ENCODE assay signal across 8 cellular contexts in the genomic region with DNA sequence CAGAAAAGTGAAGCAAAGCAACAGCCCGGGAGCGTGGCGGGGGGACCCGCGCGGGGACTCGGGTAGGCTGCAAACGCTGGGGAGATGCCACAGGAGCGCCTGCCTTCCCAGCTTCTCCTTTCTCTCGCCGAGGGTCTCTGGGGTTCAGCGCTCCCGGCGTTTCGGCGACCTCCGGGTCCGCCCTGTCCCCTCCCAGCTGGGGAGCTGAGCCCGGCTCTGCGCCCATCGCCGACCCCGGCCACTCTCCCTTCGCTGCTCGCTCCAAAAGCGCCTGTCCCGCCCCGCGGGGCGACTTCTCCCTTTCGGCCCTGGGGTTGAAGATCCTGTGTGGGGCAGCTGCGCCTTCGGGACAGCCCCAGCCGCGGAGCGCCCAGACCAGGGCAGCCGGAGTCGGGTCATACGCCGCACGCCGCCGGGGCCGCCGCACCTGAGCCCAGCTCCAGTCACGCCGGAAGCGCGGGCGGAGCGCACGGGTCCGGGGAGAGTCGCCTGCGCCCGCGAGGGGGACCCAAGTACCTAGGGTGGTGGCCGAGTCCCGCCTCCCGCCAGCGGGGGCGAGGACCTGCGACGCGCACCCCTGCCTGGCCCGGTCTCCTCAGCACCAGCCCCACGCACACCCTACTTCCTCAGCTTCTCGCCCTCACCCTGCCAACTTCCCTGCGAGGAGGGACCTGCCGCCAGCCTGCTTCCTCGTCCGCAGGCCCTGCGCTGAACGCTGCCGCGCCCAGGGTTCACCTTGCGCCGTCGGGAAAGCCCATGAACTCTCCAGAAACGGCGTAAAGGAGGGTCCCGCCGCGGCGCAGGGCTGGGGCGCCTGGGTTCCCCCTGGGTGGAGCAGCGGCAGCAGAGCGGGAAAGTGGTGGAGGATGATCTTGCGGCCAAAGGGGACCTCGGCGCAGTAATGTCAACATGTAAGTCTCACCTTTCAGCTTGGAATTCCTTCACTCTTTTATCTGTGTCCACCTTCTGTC. TPM values are rescaled to one million over a fixed set of nuclear protein-coding genes. Genes with fewer than 3 reads are reported as not detected.
DNase-seq lines count a peak whose midpoint lies in the region; ATAC-seq and TF ChIP-seq lines count a peak whose summit lies in the region.

A gene (plus strand): TSS at position 587 of the 971 bp plus-strand sequence. CDS start 323 bp downstream, at position 910.

- H3K4me1 ChIP-seq in naive thymus-derived CD4-positive, alpha-beta T cell (ENCODE audit: control insufficient read depth in 2 of 2, insufficient read depth in 2 of 2, low read length in 2 of 2) = peaks cover 0 to 7% of the 10 kb centered on the region in 2 donors
- peaks cover 22% of the 10 kb centered on the region for H3K4me1 ChIP-seq in suprapubic skin

- TF ChIP-seq CTCF in suprapubic skin (IDR thresholded peaks at IDR 0.05) = no peak

- no peak for TF ChIP-seq POLR2A in suprapubic skin (IDR thresholded peaks at IDR 0.05)

- no peak for TF ChIP-seq EP300 in suprapubic skin (IDR thresholded peaks at IDR 0.05)

- intact Hi-C loops in naive thymus-derived CD4-positive, alpha-beta T cell (cut with micrococcal nuclease) = loop anchor here in 1 of 2 donors (2.0 kb wide), 1 partner anchor 87 kb away; no protein-coding TSS in a partner anchor

- POLR2A ChIA-PET in naive thymus-derived CD4-positive, alpha-beta T cell (lab: Charles Lee) = no interaction called here

- peaks cover 47% of the 10 kb centered on the region for H3K27me3 Mint-ChIP-seq in activated CD8-positive, alpha-beta memory T cell treated with anti-CD3 and anti-CD28 coated beads, Interleukin-2, amount 10 ng/mL, durations not matched to agents 7 days and 5 days
- peaks cover 0 to 47% (median 15%) of the 10 kb centered on the region in 5 donors for H3K27me3 Mint-ChIP-seq in naive thymus-derived CD4-positive, alpha-beta T cell

- H3K36me3 Mint-ChIP-seq in activated CD8-positive, alpha-beta memory T cell treated with anti-CD3 and anti-CD28 coated beads, Interleukin-2, amount 10 ng/mL, durations not matched to agents 7 days and 5 days = no peaks in the 10 kb centered on the region
- H3K36me3 Mint-ChIP-seq in naive thymus-derived CD4-positive, alpha-beta T cell = no peaks in the 10 kb centered on the region

- H3K9me3 ChIP-seq in naive thymus-derived CD4-positive, alpha-beta T cell (ENCODE audit: control insufficient read depth in 2 of 3, low read length in 3 of 3) = no peaks in the 10 kb centered on the region
- no peaks in the 10 kb centered on the region for H3K9me3 ChIP-seq in suprapubic skin

- no peak within 1 kb of the TSS for H3K27ac Mint-ChIP-seq in activated CD8-positive, alpha-beta memory T cell treated with anti-CD3 and anti-CD28 coated beads, Interleukin-2, amount 10 ng/mL, durations not matched to agents 7 days and 5 days
- H3K27ac Mint-ChIP-seq in naive thymus-derived CD4-positive, alpha-beta T cell = peak within 1 kb of the TSS in 1 of 9 donors; percentile 26

- WGBS in suprapubic skin = under 1% methylated on average over 21 of the region's 91 CpGs

- DNase-seq in HCEC 1CT (peak; percentile 44), NCI-H1105 treated with DMSO at 0.1 percent for 48 hours (lab: John Stamatoyannopoulos, UW) (peak; percentile 35), suprapubic skin (ENCODE audit: low spot score in 2 of 2) (peak; percentile 68 to 81), NK-92 (lab: John Stamatoyannopoulos, UW; ENCODE audit: unreplicated experiment) (no peak)
- peak; percentile 45 for DNase-seq in activated CD8-positive, alpha-beta memory T cell treated with anti-CD3 and anti-CD28 coated beads, Interleukin-2, amount 10 ng/mL, durations not matched to agents 7 days and 5 days
- peak; percentile 10 to 50 (median 42) for DNase-seq in naive thymus-derived CD4-positive, alpha-beta T cell

- no peaks in the 10 kb centered on the region for H3K36me3 ChIP-seq in naive thymus-derived CD4-positive, alpha-beta T cell (ENCODE audit: control insufficient read depth in 2 of 3, insufficient read depth in 3 of 3, low read length in 3 of 3)
- no peaks in the 10 kb centered on the region for H3K36me3 ChIP-seq in suprapubic skin

- CTCF ChIA-PET in activated CD8-positive, alpha-beta memory T cell treated with anti-CD3 and anti-CD28 coated beads, Interleukin-2, amount 10 ng/mL, durations not matched to agents 7 days and 5 days (lab: Charles Lee) = no interaction called here
- CTCF ChIA-PET in naive thymus-derived CD4-positive, alpha-beta T cell (lab: Charles Lee) = no interaction called here

- no peak within 1 kb of the TSS for H3K27ac ChIP-seq in naive thymus-derived CD4-positive, alpha-beta T cell (ENCODE audit: low read depth, low read length)
- H3K27ac ChIP-seq in suprapubic skin = peak within 1 kb of the TSS; percentile 84

- no peaks in the 10 kb centered on the region for H3K9me3 Mint-ChIP-seq in activated CD8-positive, alpha-beta memory T cell treated with anti-CD3 and anti-CD28 coated beads, Interleukin-2, amount 10 ng/mL, durations not matched to agents 7 days and 5 days (ENCODE audit: low read depth)
- H3K9me3 Mint-ChIP-seq in naive thymus-derived CD4-positive, alpha-beta T cell = no peaks in the 10 kb centered on the region

- peak; percentile 87 for ATAC-seq in activated CD8-positive, alpha-beta memory T cell treated with anti-CD3 and anti-CD28 coated beads, Interleukin-2, amount 10 ng/mL, durations not matched to agents 7 days and 5 days
- ATAC-seq in esophagus mucosa = peak; percentile 77
- peak; percentile 85 for ATAC-seq in naive thymus-derived CD4-positive, alpha-beta T cell

- peak within 1 kb of the TSS; percentile 40; the same call in 1 of the 2 replicates for H3K4me3 ChIP-seq in GM08714 (ENCODE audit: low read length)
- H3K4me3 ChIP-seq in naive thymus-derived CD4-positive, alpha-beta T cell (ENCODE audit: low read length) = peak within 1 kb of the TSS; percentile 53
- H3K4me3 ChIP-seq in suprapubic skin = peak within 1 kb of the TSS; percentile 68

- peak within 1 kb of the TSS; percentile 71 for H3K4me3 Mint-ChIP-seq in activated CD8-positive, alpha-beta memory T cell treated with anti-CD3 and anti-CD28 coated beads, Interleukin-2, amount 10 ng/mL, durations not matched to agents 7 days and 5 days
- peak within 1 kb of the TSS; percentile 78 to 93 (median 85) for H3K4me3 Mint-ChIP-seq in naive thymus-derived CD4-positive, alpha-beta T cell

- peaks cover 0 to 4% of the 10 kb centered on the region in 2 donors for H3K27me3 ChIP-seq in naive thymus-derived CD4-positive, alpha-beta T cell (ENCODE audit: control insufficient read depth in 2 of 2, insufficient read depth in 2 of 2, low read length in 2 of 2)
- H3K27me3 ChIP-seq in suprapubic skin = no peaks in the 10 kb centered on the region

- peaks cover 8% of the 10 kb centered on the region for H3K4me1 Mint-ChIP-seq in activated CD8-positive, alpha-beta memory T cell treated with anti-CD3 and anti-CD28 coated beads, Interleukin-2, amount 10 ng/mL, durations not matched to agents 7 days and 5 days
- H3K4me1 Mint-ChIP-seq in naive thymus-derived CD4-positive, alpha-beta T cell = peaks cover 3 to 21% (median 15%) of the 10 kb centered on the region in 7 donors

RNA-seq across cellular contexts. Expression of the gene that starts here (rescaled TPM):
- under 1 TPM; 0.26 to 0.52 TPM for total RNA-seq in activated CD8-positive, alpha-beta memory T cell treated with anti-CD3 and anti-CD28 coated beads, Interleukin-2, amount 10 ng/mL, durations not matched to agents 7 days and 5 days
- total RNA-seq in esophagus mucosa = 14.2 TPM
- total RNA-seq in naive thymus-derived CD4-positive, alpha-beta T cell = 1 to 10 TPM in 1 of 5 experiments, under 1 TPM in 3, not detected in 1; 0.24 to 3.6 (median 0.67) TPM
- under 1 TPM in 1 of 2 donors, not detected in 1; 0.02 TPM for polyA plus RNA-seq in naive thymus-derived CD4-positive, alpha-beta T cell
- 100 to 1,000 TPM in 1 of 4 donors, 10 to 100 TPM in 3; 56.6 to 147 (median 69.1) TPM for total RNA-seq in suprapubic skin

Comparison
In these comparisons a context has a peak if more than half of its experiments do, and no peak if none do; other contexts are left out.
1. Peak in DNase-seq and ATAC-seq in activated CD8-positive, alpha-beta memory T cell treated with anti-CD3 and anti-CD28 coated beads, Interleukin-2, amount 10 ng/mL, durations not matched to agents 7 days and 5 days; RNA of the gene not detected or under 1 TPM.